13 cellular contexts compared by ENCODE assay signal in genomic region chr1:12150456-12151200, GRCh38. TPM values are rescaled to one million over a fixed set of nuclear protein-coding genes. Genes with fewer than 3 reads are reported as not detected.
DNase-seq lines count a peak whose midpoint lies in the region; ATAC-seq and TF ChIP-seq lines count a peak whose summit lies in the region.
"Had no signal": no experiment of that assay in that cellular context is flagged by ENCODE, and none has a peak within 500 bp of the region (broad histone marks: within the 10 kb centered on the region; RNA-seq: fewer than 3 reads in every experiment).

No MANE protein-coding gene starts in this region.

- intact Hi-C loops in esophagus squamous epithelium (cut with DNase I): no loop called here

- peaks cover 5 to 74% (median 29%) of the 10 kb centered on the region in 3 donors for H3K4me1 ChIP-seq in esophagus squamous epithelium
- H3K4me1 ChIP-seq: pancreas had no signal

- H3K4me3 ChIP-seq in esophagus squamous epithelium: no peak overlapping the region
- H3K4me3 ChIP-seq: A549, body of pancreas, GM23248, pancreas had no signal

- no peak for DNase-seq in activated CD4-positive, CD25-positive, alpha-beta regulatory T cell treated with anti-CD3 and anti-CD28 coated beads, Interleukin-2, amount 50 U/mL, for 72 hours
- DNase-seq in SKM-1 treated with dmso at 0.1 percent for 144 hours (lab: John Stamatoyannopoulos, UW; ENCODE audit: unreplicated experiment) (peak; percentile 85), esophagus squamous epithelium (lab: John Stamatoyannopoulos, UW) (no peak), COR-L47 (lab: John Stamatoyannopoulos, UW) (no peak)
- DNase-seq in stimulated activated naive CD8-positive, alpha-beta T cell treated with anti-CD3 and anti-CD28 coated beads, Interleukin-15, Interleukin-2, amounts not matched to agents 100 U/mL and 50 U/mL, for 24 hours: no peak
- DNase-seq: glutamatergic neuron, GM23248, pancreas had no signal

- H3K27ac ChIP-seq in esophagus squamous epithelium: peak overlapping the region; percentile 9 to 84 (median 59)
- H3K27ac ChIP-seq: A549, GM23248 had no signal

- no peaks in the 10 kb centered on the region for H3K36me3 ChIP-seq in esophagus squamous epithelium
- H3K36me3 ChIP-seq: pancreas had no signal

- no peaks in the 10 kb centered on the region for H3K9me3 ChIP-seq in esophagus squamous epithelium
- H3K9me3 ChIP-seq: A549, pancreas had no signal

- peak in 1 of 4 donors; percentile 39 for TF ChIP-seq POLR2A in esophagus squamous epithelium (IDR thresholded peaks at IDR 0.05)

- peak; percentile 40 to 45 for ATAC-seq in activated CD4-positive, CD25-positive, alpha-beta regulatory T cell treated with anti-CD3 and anti-CD28 coated beads, Interleukin-2, amount 50 U/mL, for 24 hours
- peak; percentile 25 for ATAC-seq in stimulated activated naive CD8-positive, alpha-beta T cell treated with anti-CD3 and anti-CD28 coated beads, Interleukin-15, Interleukin-2, amounts not matched to agents 100 U/mL and 50 U/mL, for 24 hours
- ATAC-seq in GM18861 (IDR thresholded peaks at IDR 0.05; ENCODE audit: unreplicated experiment) (no peak), HG03135 (IDR thresholded peaks at IDR 0.05; ENCODE audit: unreplicated experiment) (no peak)
- ATAC-seq: A549, body of pancreas had no signal

- 69 to 73% methylated on average over 6 to 9 of the region's 9 CpGs for WGBS in esophagus squamous epithelium, 2 donors

- no peak for TF ChIP-seq CTCF in esophagus squamous epithelium (IDR thresholded peaks at IDR 0.05)

- H3K27me3 ChIP-seq in esophagus squamous epithelium: peaks cover 0 to 39% (median 0%) of the 10 kb centered on the region in 4 donors
- H3K27me3 ChIP-seq: body of pancreas, pancreas had no signal

RNA-seq across cellular contexts. Expression of gene TNFRSF1B, which starts 16.2 kb away (rescaled TPM):
- total RNA-seq in esophagus squamous epithelium: 10 to 100 TPM in 2 of 4 donors, 1 to 10 TPM in 2; 2.1 to 17.5 (median 10.3) TPM

Comparison
In these comparisons a context has a peak if more than half of its experiments do, and no peak if none do; other contexts are left out.
1. ATAC-seq: peak in activated CD4-positive, CD25-positive, alpha-beta regulatory T cell treated with anti-CD3 and anti-CD28 coated beads, Interleukin-2, amount 50 U/mL, for 24 hours (2 of 2) and stimulated activated naive CD8-positive, alpha-beta T cell treated with anti-CD3 and anti-CD28 coated beads, Interleukin-15, Interleukin-2, amounts not matched to agents 100 U/mL and 50 U/mL, for 24 hours (single experiment); none in GM18861 (single experiment) and HG03135 (single experiment).